ENCODE assay signal across 11 cellular contexts in the genomic region with DNA sequence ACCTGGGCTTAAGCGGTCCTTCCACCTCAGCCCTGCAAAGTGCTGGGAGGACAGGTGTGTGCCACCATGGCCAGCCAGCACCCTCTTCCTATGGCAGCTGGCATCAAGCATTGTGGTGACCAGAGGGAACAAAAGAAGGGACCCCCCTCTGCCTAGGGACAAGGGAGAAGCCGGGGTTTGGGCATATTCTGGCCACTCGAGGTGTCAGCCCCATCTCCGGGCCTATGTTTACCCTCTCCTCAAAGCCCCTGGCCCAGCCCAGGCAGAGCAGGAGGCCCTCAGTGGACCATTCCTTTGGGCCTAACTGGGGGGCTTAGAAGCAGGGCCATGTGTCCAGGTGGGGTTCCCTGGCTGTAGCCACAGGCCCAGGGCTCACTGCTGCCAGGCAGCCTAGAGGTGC. TPM values are rescaled to one million over a fixed set of nuclear protein-coding genes. Genes with fewer than 3 reads are reported as not detected.
DNase-seq lines count a peak whose midpoint lies in the region; ATAC-seq and TF ChIP-seq lines count a peak whose summit lies in the region.
"Had no signal": no experiment of that assay in that cellular context is flagged by ENCODE, and none has a peak within 500 bp of the region (broad histone marks: within the 10 kb centered on the region; RNA-seq: fewer than 3 reads in every experiment).

No MANE protein-coding gene starts in this region.

- H3K4me3 Mint-ChIP-seq in T-helper 1 cell treated with Interleukin-12 subunit alpha and Interleukin-12 subunit beta and Interleukin-4 antibody, amounts not matched to agents 30 μg/mL and 1 μg/mL, for 36 hours, result peak overlapping the region; percentile 66
- H3K4me3 Mint-ChIP-seq in activated naive CD8-positive, alpha-beta T cell treated with anti-CD3 and anti-CD28 coated beads, Interleukin-2, amount 10 ng/mL, durations not matched to agents 7 days and 5 days, result peak overlapping the region; percentile 79

- H3K9me3 Mint-ChIP-seq in T-helper 1 cell treated with Interleukin-12 subunit alpha and Interleukin-12 subunit beta and Interleukin-4 antibody, amounts not matched to agents 30 μg/mL and 1 μg/mL, for 36 hours, result no peaks in the 10 kb centered on the region
- no peaks in the 10 kb centered on the region for H3K9me3 Mint-ChIP-seq in activated naive CD8-positive, alpha-beta T cell treated with anti-CD3 and anti-CD28 coated beads, Interleukin-2, amount 10 ng/mL, durations not matched to agents 7 days and 5 days

- H3K36me3 Mint-ChIP-seq in T-helper 1 cell treated with Interleukin-12 subunit alpha and Interleukin-12 subunit beta and Interleukin-4 antibody, amounts not matched to agents 30 μg/mL and 1 μg/mL, for 36 hours (ENCODE audit: low read depth), result peaks cover 49% of the 10 kb centered on the region
- peaks cover 30% of the 10 kb centered on the region for H3K36me3 Mint-ChIP-seq in activated naive CD8-positive, alpha-beta T cell treated with anti-CD3 and anti-CD28 coated beads, Interleukin-2, amount 10 ng/mL, durations not matched to agents 7 days and 5 days

- no peak for TF ChIP-seq CTCF in lower lobe of right lung (IDR thresholded peaks at IDR 0.05)

- DNase-seq in T-helper 1 cell (no peak), lower lobe of right lung (no peak), substantia nigra (lab: John Stamatoyannopoulos, UW) (no peak), NCI-H2171 (lab: John Stamatoyannopoulos, UW) (no peak), dermis blood vessel endothelial cell (no peak)
- no peak for DNase-seq in activated naive CD8-positive, alpha-beta T cell treated with anti-CD3 and anti-CD28 coated beads, Interleukin-2, amount 10 ng/mL, durations not matched to agents 7 days and 5 days
- DNase-seq: NCI-H1092 treated with DMSO at 0.1 percent for 48 hours had no signal

- H3K9me3 ChIP-seq in lower lobe of right lung, result no peaks in the 10 kb centered on the region

- H3K27me3 ChIP-seq in lower lobe of right lung (ENCODE audit: low read depth), result no peaks in the 10 kb centered on the region

- H3K4me1 Mint-ChIP-seq in T-helper 1 cell treated with Interleukin-12 subunit alpha and Interleukin-12 subunit beta and Interleukin-4 antibody, amounts not matched to agents 30 μg/mL and 1 μg/mL, for 36 hours (ENCODE audit: low read depth), result peaks cover 91% of the 10 kb centered on the region
- peaks cover 93% of the 10 kb centered on the region for H3K4me1 Mint-ChIP-seq in activated naive CD8-positive, alpha-beta T cell treated with anti-CD3 and anti-CD28 coated beads, Interleukin-2, amount 10 ng/mL, durations not matched to agents 7 days and 5 days

- H3K27ac ChIP-seq in lower lobe of right lung (peak overlapping the region; percentile 80), substantia nigra (ENCODE audit: low read depth, low read length, poor library complexity, severe bottlenecking) (peak overlapping the region; percentile 57)
- H3K27ac ChIP-seq: 22Rv1 had no signal

- peaks cover 49% of the 10 kb centered on the region for H3K36me3 ChIP-seq in lower lobe of right lung

- POLR2A ChIA-PET in activated naive CD8-positive, alpha-beta T cell treated with anti-CD3 and anti-CD28 coated beads, Interleukin-2, amount 10 ng/mL, durations not matched to agents 7 days and 5 days (lab: Charles Lee), result interaction anchor here (0.7 to 14.9 kb wide), 13 partner anchors 9 to 102 kb away, joined by 3 to 341 read pairs (median 5); a partner anchor contains a TSS

- no peaks in the 10 kb centered on the region for H3K27me3 Mint-ChIP-seq in T-helper 1 cell treated with Interleukin-12 subunit alpha and Interleukin-12 subunit beta and Interleukin-4 antibody, amounts not matched to agents 30 μg/mL and 1 μg/mL, for 36 hours (ENCODE audit: low read depth)
- no peaks in the 10 kb centered on the region for H3K27me3 Mint-ChIP-seq in activated naive CD8-positive, alpha-beta T cell treated with anti-CD3 and anti-CD28 coated beads, Interleukin-2, amount 10 ng/mL, durations not matched to agents 7 days and 5 days

- peaks cover 88% of the 10 kb centered on the region for H3K4me1 ChIP-seq in lower lobe of right lung

- H3K4me3 ChIP-seq in lower lobe of right lung, result no peak overlapping the region

- intact Hi-C loops in lower lobe of right lung (cut with DNase I), result no loop called here

- peak overlapping the region; percentile 97 for H3K27ac Mint-ChIP-seq in T-helper 1 cell treated with Interleukin-12 subunit alpha and Interleukin-12 subunit beta and Interleukin-4 antibody, amounts not matched to agents 30 μg/mL and 1 μg/mL, for 36 hours
- peak overlapping the region; percentile 97 for H3K27ac Mint-ChIP-seq in activated naive CD8-positive, alpha-beta T cell treated with anti-CD3 and anti-CD28 coated beads, Interleukin-2, amount 10 ng/mL, durations not matched to agents 7 days and 5 days

- ATAC-seq in activated naive CD8-positive, alpha-beta T cell treated with anti-CD3 and anti-CD28 coated beads, Interleukin-2, amount 10 ng/mL, durations not matched to agents 7 days and 5 days (ENCODE audit: low read depth), result no peak
- ATAC-seq in lower lobe of right lung (no peak), GM21381 (IDR thresholded peaks at IDR 0.05; ENCODE audit: unreplicated experiment) (no peak)

RNA-seq across cellular contexts. Expression of a gene that starts 23.9 kb away (rescaled TPM):
- 100 to 1,000 TPM; 124 to 125 TPM for total RNA-seq in activated naive CD8-positive, alpha-beta T cell treated with anti-CD3 and anti-CD28 coated beads, Interleukin-2, amount 10 ng/mL, durations not matched to agents 7 days and 5 days
- total RNA-seq in lower lobe of right lung (117 TPM), dermis blood vessel endothelial cell (25.1 and 42.2 TPM in 2 replicates)

RNA-seq across cellular contexts. Expression of a gene that starts 29.8 kb away (rescaled TPM):
- under 1 TPM; 0.17 to 0.30 TPM for total RNA-seq in activated naive CD8-positive, alpha-beta T cell treated with anti-CD3 and anti-CD28 coated beads, Interleukin-2, amount 10 ng/mL, durations not matched to agents 7 days and 5 days
- total RNA-seq in lower lobe of right lung (0.32 TPM), dermis blood vessel endothelial cell (under 0.01 and 0.05 TPM in 2 replicates)
- total RNA-seq: bronchial epithelial cell had no signal
